ENCODE assay signal across 8 cellular contexts in the genomic region with DNA sequence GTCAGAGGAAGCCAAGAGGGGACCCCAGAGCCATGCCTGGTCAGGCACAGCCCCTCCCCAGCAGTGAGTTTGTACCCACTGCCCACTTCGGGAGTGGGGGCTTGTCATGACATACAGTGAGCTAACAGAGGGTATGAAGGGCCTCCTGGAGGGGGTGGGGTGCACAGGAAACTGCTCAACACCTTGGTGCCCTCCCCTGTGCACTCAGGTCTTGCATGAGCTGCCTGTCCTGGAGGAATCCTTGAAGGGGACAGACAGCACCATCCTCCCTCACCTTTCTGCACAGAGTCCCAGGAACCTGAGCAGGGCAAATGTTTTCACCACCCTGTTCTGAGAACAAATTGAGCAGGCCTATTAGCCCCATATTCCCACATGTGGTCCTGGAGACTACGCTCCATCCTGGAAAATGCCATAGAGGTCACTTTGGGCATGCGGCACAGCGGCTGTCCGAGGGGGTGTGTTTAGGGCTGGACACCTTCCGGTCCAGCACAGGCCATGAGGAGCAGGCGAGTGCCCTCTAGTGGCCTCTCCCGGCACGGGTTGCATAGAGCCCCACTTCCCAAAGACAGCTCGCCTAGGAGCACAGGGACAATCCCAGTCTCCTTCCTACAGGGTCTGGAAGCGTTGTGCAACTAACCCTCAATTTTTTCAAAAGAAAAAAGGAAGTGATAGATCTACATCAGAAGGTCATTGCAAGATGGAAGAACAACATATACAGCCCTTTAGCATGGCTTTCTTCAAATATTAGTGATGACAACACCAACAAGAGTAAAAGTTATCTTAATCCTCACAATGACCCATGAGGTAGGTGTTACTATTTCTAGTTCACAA. TPM values are rescaled to one million over a fixed set of nuclear protein-coding genes. Genes with fewer than 3 reads are reported as not detected.
DNase-seq lines count a peak whose midpoint lies in the region; ATAC-seq lines count a peak whose summit lies in the region.

No MANE protein-coding gene starts in this region.

- no peak for ATAC-seq in GM21529 (IDR thresholded peaks at IDR 0.05; ENCODE audit: unreplicated experiment)

- DNase-seq in stimulated activated CD4-positive, alpha-beta T cell treated with anti-CD3 and anti-CD28 coated beads, Interleukin-15, amount 100 ng/mL, for 24 hours, result peak; percentile 65
- DNase-seq in stimulated activated CD4-positive, alpha-beta T cell treated with anti-CD3 and anti-CD28 coated beads, Interleukin-12 subunit alpha, Interleukin-12 subunit beta, amount 100 ng/mL, for 4 hours, result no peak
- DNase-seq in MV-4-11 (lab: John Stamatoyannopoulos, UW) (peak; percentile 61), foreskin melanocyte (peak; percentile 77), occipital lobe (lab: John Stamatoyannopoulos, UW) (peak; percentile 28), mesenteric fat pad (ENCODE audit: low spot score) (no peak)
- peak; percentile 63 to 73 for DNase-seq in activated CD4-positive, alpha-beta T cell treated with anti-CD3 and anti-CD28 coated beads, Interleukin-2, amount 50 U/mL, for 48 hours

RNA-seq across cellular contexts. Expression of a gene that starts 31.9 kb away (rescaled TPM):
- total RNA-seq in occipital lobe (7.3 TPM), mesenteric fat pad (477 TPM)

Comparison
In these comparisons a context has a peak if more than half of its experiments do, and no peak if none do; other contexts are left out.
1. DNase-seq: peak in stimulated activated CD4-positive, alpha-beta T cell treated with anti-CD3 and anti-CD28 coated beads, Interleukin-15, amount 100 ng/mL, for 24 hours (single experiment), MV-4-11 (single experiment), activated CD4-positive, alpha-beta T cell treated with anti-CD3 and anti-CD28 coated beads, Interleukin-2, amount 50 U/mL, for 48 hours (2 of 2), foreskin melanocyte (single experiment) and occipital lobe (single experiment); none in stimulated activated CD4-positive, alpha-beta T cell treated with anti-CD3 and anti-CD28 coated beads, Interleukin-12 subunit alpha, Interleukin-12 subunit beta, amount 100 ng/mL, for 4 hours (single experiment) and mesenteric fat pad (single experiment).
2. RNA of a gene that starts 31.9 kb away (total RNA-seq): 477 TPM in mesenteric fat pad (single experiment); 7.3 TPM in occipital lobe (single experiment); every median in the first group is over 10 times any median in the second.